2 cellular contexts compared by ENCODE assay signal in genomic region chr9:105455836-105456475, GRCh38.
TF ChIP-seq lines count a peak whose summit lies in the region.

No MANE protein-coding gene starts in this region.

TF ChIP-seq in A549, 52 proteins besides CTCF, POLR2A, EP300 and RAD21:
- TF ChIP-seq MAFK (IDR thresholded peaks at IDR 0.05; ENCODE audit: partially characterized antibody), result peak; percentile 60
- no peak for TF ChIP-seq HES2 (IDR thresholded peaks at IDR 0.05)

TF ChIP-seq in IMR-90, 13 proteins besides CTCF, POLR2A, EP300 and RAD21:
- TF ChIP-seq MAFK (IDR thresholded peaks at IDR 0.05; ENCODE audit: low read depth, low read length) (peak; percentile 68), USF2 (IDR thresholded peaks at IDR 0.05; ENCODE audit: low read depth, low read length) (no peak)
